ENCODE assay signal across 8 cellular contexts in genomic region chr2:117785740-117786139, GRCh38. TPM values are rescaled to one million over a fixed set of nuclear protein-coding genes. Genes with fewer than 3 reads are reported as not detected.
DNase-seq lines count a peak whose midpoint lies in the region; ATAC-seq and TF ChIP-seq lines count a peak whose summit lies in the region.

No MANE protein-coding gene starts in this region.

- peak; percentile 90 for ATAC-seq in HG03342 (IDR thresholded peaks at IDR 0.05; ENCODE audit: unreplicated experiment)
- peak; percentile 51 to 71 for ATAC-seq in stimulated activated naive B cell treated with anti-CD40 and anti-IgM and Interleukin-4, amounts not matched to agents 10 μg/mL and 1 μg/mL and 100 μg/mL, for 72 hours (replicated peaks)

- peak; percentile 82 for TF ChIP-seq CTCF in CD14-positive monocyte (IDR thresholded peaks at IDR 0.05)
- TF ChIP-seq CTCF in GM13977 (IDR thresholded peaks at IDR 0.05; ENCODE audit: extremely low read depth, insufficient read depth, missing control alignments): peak; percentile 69

- intact Hi-C loops in CD14-positive monocyte (cut with micrococcal nuclease): no loop called here

- H3K4me3 Mint-ChIP-seq in CD14-positive monocyte: no peak overlapping the region
- H3K4me3 Mint-ChIP-seq in stimulated activated naive B cell treated with anti-CD40 and anti-IgM and Interleukin-4, amounts not matched to agents 10 μg/mL and 1 μg/mL and 100 μg/mL, for 72 hours: no peak overlapping the region

- peaks cover 0 to 2% (median 0%) of the 10 kb centered on the region in 3 donors for H3K27me3 Mint-ChIP-seq in CD14-positive monocyte (ENCODE audit: low read depth in 3 of 3)
- peaks cover 12 to 18% of the 10 kb centered on the region in 2 donors for H3K27me3 Mint-ChIP-seq in stimulated activated naive B cell treated with anti-CD40 and anti-IgM and Interleukin-4, amounts not matched to agents 10 μg/mL and 1 μg/mL and 100 μg/mL, for 72 hours

- no peaks in the 10 kb centered on the region for H3K36me3 Mint-ChIP-seq in CD14-positive monocyte
- peaks cover 0 to 5% of the 10 kb centered on the region in 2 donors for H3K36me3 Mint-ChIP-seq in stimulated activated naive B cell treated with anti-CD40 and anti-IgM and Interleukin-4, amounts not matched to agents 10 μg/mL and 1 μg/mL and 100 μg/mL, for 72 hours

- no peak for DNase-seq in CD14-positive monocyte (ENCODE audit: low spot score)
- DNase-seq in GM13977 (ENCODE audit: low spot score): peak; percentile 48
- DNase-seq in NCI-H526 treated with DMSO at 0.1 percent for 48 hours (lab: John Stamatoyannopoulos, UW): peak; percentile 35
- DNase-seq in activated naive CD4-positive, alpha-beta T cell treated with anti-CD3 and anti-CD28 coated beads, Interleukin-2, amount 50 U/mL, for 16 hours: peak; percentile 17
- peak; percentile 62 for DNase-seq in inferior parietal cortex (ENCODE audit: extremely low spot score)
- DNase-seq in stimulated activated naive B cell treated with anti-CD40 and anti-IgM and Interleukin-4, amounts not matched to agents 10 μg/mL and 1 μg/mL and 100 μg/mL, for 72 hours: no peak
- DNase-seq in epidermal melanocyte (ENCODE audit: insufficient read length, low spot score): no peak

- in situ Hi-C loops in GM13977 (cut with MboI; ENCODE audit: low pct_unique_long_range_greater_than_20kb, low sequenced_read_pairs, unreplicated experiment): no loop called here

- no peak overlapping the region for H3K27ac Mint-ChIP-seq in CD14-positive monocyte
- H3K27ac Mint-ChIP-seq in stimulated activated naive B cell treated with anti-CD40 and anti-IgM and Interleukin-4, amounts not matched to agents 10 μg/mL and 1 μg/mL and 100 μg/mL, for 72 hours: no peak overlapping the region

- H3K4me1 Mint-ChIP-seq in CD14-positive monocyte: no peaks in the 10 kb centered on the region
- no peaks in the 10 kb centered on the region for H3K4me1 Mint-ChIP-seq in stimulated activated naive B cell treated with anti-CD40 and anti-IgM and Interleukin-4, amounts not matched to agents 10 μg/mL and 1 μg/mL and 100 μg/mL, for 72 hours

- peaks cover 0 to 4% (median 0%) of the 10 kb centered on the region in 7 donors for H3K9me3 Mint-ChIP-seq in CD14-positive monocyte
- H3K9me3 Mint-ChIP-seq in stimulated activated naive B cell treated with anti-CD40 and anti-IgM and Interleukin-4, amounts not matched to agents 10 μg/mL and 1 μg/mL and 100 μg/mL, for 72 hours: peaks cover 8 to 12% of the 10 kb centered on the region in 2 donors

RNA-seq across cellular contexts. Expression of gene DDX18, which starts 28.8 kb away (rescaled TPM):
- 10 to 100 TPM; 19.1 to 19.7 TPM for polyA plus RNA-seq in CD14-positive monocyte

Comparison
In these comparisons a context has a peak if more than half of its experiments do, and no peak if none do; other contexts are left out.
1. DNase-seq: peak in GM13977 (single experiment), NCI-H526 treated with DMSO at 0.1 percent for 48 hours (single experiment), activated naive CD4-positive, alpha-beta T cell treated with anti-CD3 and anti-CD28 coated beads, Interleukin-2, amount 50 U/mL, for 16 hours (single experiment) and inferior parietal cortex (single experiment); none in CD14-positive monocyte (single experiment), stimulated activated naive B cell treated with anti-CD40 and anti-IgM and Interleukin-4, amounts not matched to agents 10 μg/mL and 1 μg/mL and 100 μg/mL, for 72 hours (single experiment) and epidermal melanocyte (single experiment).